Comparison of ENCODE assay signal across 8 cellular contexts in the genomic region with DNA sequence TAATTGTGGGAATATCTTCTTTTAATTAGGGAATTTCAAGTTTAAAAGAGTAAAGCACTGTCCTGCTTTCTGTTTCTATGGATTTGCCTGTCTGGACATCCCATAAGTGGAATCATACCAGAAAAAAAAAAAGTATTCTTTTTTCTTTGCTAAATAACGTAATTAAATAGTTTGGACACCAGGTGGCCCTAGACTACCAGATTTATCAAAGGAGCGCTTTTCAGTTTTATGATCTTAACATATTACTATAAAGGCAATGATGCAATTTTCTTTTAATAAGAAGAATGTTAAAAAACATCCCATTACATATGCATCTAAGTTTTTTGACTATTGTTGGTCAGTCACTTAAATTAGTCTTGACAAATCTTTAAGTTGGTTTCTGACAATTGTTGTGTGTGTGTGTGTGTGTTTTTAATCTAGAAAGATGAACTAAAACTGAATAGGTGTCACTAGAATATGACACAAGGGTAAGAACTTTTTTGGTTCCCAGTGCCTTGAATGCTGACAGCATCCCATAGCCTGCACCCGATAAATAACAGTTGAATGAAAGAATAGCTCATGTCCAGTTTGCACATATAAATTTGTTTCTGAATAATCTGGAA. TPM values are rescaled to one million over a fixed set of nuclear protein-coding genes. Genes with fewer than 3 reads are reported as not detected.
A peak's percentile ranks its signal among the peaks of the same experiment; 100 is the strongest.
DNase-seq lines count a peak whose midpoint lies in the region; ATAC-seq and TF ChIP-seq lines count a peak whose summit lies in the region.

No MANE protein-coding gene starts in this region.

- H3K9me3 ChIP-seq in left lung: no peaks in the 10 kb centered on the region

- in situ Hi-C loops in astrocyte of the spinal cord (cut with HindIII; ENCODE audit: low sequenced_read_pairs): no loop called here

- no peaks in the 10 kb centered on the region for H3K4me1 ChIP-seq in left lung

- H3K27ac ChIP-seq in left lung: no peak overlapping the region

- H3K27me3 ChIP-seq in left lung: no peaks in the 10 kb centered on the region

- intact Hi-C loops in left lung (cut with DNase I): loop anchor here in 1 of 2 donors (5.0 kb wide), 1 partner anchor 226 kb away; no protein-coding TSS in a partner anchor

- TF ChIP-seq CTCF in astrocyte of the spinal cord (IDR thresholded peaks at IDR 0.05; ENCODE audit: low read depth, low read length) (peak; percentile 26), left lung (IDR thresholded peaks at IDR 0.05) (peak; percentile 36 to 55)

- DNase-seq in SIG-M5 treated with dmso at 0.1 percent for 504 hours (lab: John Stamatoyannopoulos, UW; ENCODE audit: unreplicated experiment) (peak; percentile 54), SIG-M5 (lab: John Stamatoyannopoulos, UW) (no peak), NCI-H2171 treated with DMSO at 0.1 percent for 48 hours (lab: John Stamatoyannopoulos, UW) (peak; percentile 68), astrocyte of the spinal cord (ENCODE audit: low read depth, low spot score) (peak; percentile 50), left lung (no peak), nucleus accumbens (lab: John Stamatoyannopoulos, UW) (no peak)
- DNase-seq in NK-92 treated with Interleukin-12 subunit alpha and Interleukin-12 subunit beta, amount 100 ng/mL, for 24 hours (lab: John Stamatoyannopoulos, UW): no peak

- H3K4me3 ChIP-seq in astrocyte of the spinal cord (ENCODE audit: low read depth, low read length): no peak overlapping the region
- H3K4me3 ChIP-seq in left lung: no peak overlapping the region

- peak; percentile 74 for ATAC-seq in left lung
- ATAC-seq in GM18519 (IDR thresholded peaks at IDR 0.05; ENCODE audit: low FRiP score, unreplicated experiment): no peak

- H3K36me3 ChIP-seq in left lung: no peaks in the 10 kb centered on the region

RNA-seq across cellular contexts. Expression of a gene that starts 49.5 kb away (rescaled TPM):
- total RNA-seq in left lung: 10 to 100 TPM; 21.3 to 25.4 TPM

RNA-seq across cellular contexts. Expression of a gene that starts 49.7 kb away (rescaled TPM):
- 10 to 100 TPM; 46.6 to 48.2 TPM for total RNA-seq in left lung

RNA-seq across cellular contexts. Expression of a gene that starts 57.3 kb away (rescaled TPM):
- 10 to 100 TPM; 24.0 to 49.8 TPM for total RNA-seq in left lung

Comparison
In these comparisons a context has a peak if more than half of its experiments do, and no peak if none do; other contexts are left out.
1. DNase-seq: peak in SIG-M5 treated with dmso at 0.1 percent for 504 hours (single experiment), NCI-H2171 treated with DMSO at 0.1 percent for 48 hours (single experiment) and astrocyte of the spinal cord (single experiment); none in SIG-M5 (single experiment), left lung (0 of 2), NK-92 treated with Interleukin-12 subunit alpha and Interleukin-12 subunit beta, amount 100 ng/mL, for 24 hours (single experiment) and nucleus accumbens (0 of 56).